Comparison of ENCODE assay signal across 8 cellular contexts in the genomic region with DNA sequence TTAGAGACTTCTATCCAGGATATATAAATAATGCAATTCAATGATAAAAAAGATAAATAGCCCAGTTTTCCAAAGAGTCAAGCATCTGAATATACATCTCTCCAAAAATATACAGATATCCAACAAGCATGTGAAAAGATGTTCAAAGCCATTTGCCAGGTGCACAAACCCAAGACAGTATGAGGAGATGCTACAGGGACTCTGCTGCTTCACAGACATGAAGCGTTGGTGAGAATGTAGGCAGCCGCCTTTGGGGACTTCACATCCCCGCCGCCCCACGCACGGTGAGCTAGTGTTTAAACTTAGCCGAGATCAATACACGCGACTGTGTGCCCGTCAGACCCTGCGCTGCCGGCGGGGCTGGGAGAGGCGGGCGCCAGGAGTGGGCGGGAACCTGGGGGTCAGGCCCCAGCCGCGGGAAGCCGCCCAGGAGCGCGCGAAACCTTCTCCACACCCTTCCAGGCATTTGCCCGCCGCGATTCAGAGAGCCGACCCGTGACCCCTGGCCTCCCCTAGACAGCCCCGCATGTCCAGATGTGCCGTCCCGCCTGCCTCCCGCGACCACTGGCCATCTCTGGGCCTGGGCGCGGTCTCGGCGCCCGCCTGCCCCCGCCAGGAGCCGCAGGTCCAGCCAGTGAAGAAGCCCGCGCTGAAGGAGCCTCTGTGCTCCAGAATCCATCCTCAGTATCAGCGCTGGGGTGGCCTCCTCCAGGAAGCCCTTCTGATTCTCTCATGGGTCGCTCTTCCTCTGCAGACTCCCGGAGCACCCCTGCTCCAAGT. TPM values are rescaled to one million over a fixed set of nuclear protein-coding genes. Genes with fewer than 3 reads are reported as not detected.
DNase-seq lines count a peak whose midpoint lies in the region; ATAC-seq, FAIRE-seq and TF ChIP-seq lines count a peak whose summit lies in the region.

No MANE protein-coding gene starts in this region.

- peak in 1 of 10 experiments; percentile 41 for DNase-seq in CD4-positive, alpha-beta T cell
- DNase-seq in T-helper 9 cell (peak; percentile 29), endothelial cell of umbilical vein (ENCODE audit: low read depth, low spot score) (no peak), osteoblast (ENCODE audit: insufficient read length, low spot score, missing footprints) (peak; percentile 63), NOMO-1 (lab: John Stamatoyannopoulos, UW; ENCODE audit: unreplicated experiment in 2 of 2) (no peak), EL (no peak)

- BruUV-seq in endothelial cell of umbilical vein (replicated peaks; lab: Mats Ljungman, UMichigan), result no TSS peak

- intact Hi-C loops in CD4-positive, alpha-beta T cell (cut with DNase I, micrococcal nuclease), result no loop called here
- intact Hi-C loops in endothelial cell of umbilical vein (cut with micrococcal nuclease), result loop anchor here (5.0 kb wide), 2 partner anchors 76 to 366 kb away; no protein-coding TSS in a partner anchor

- peaks cover 21% of the 10 kb centered on the region for H3K27me3 ChIP-seq in CD4-positive, alpha-beta T cell (ENCODE audit: control insufficient read depth, insufficient read depth, low read length)
- peaks cover 26 to 44% of the 10 kb centered on the region in 2 experiments for H3K27me3 ChIP-seq in endothelial cell of umbilical vein (ENCODE audit: control insufficient read depth in 2 of 2, insufficient read depth in 2 of 2, low read length in 2 of 2)
- H3K27me3 ChIP-seq in osteoblast (ENCODE audit: insufficient read depth, low read length), result peaks cover 40% of the 10 kb centered on the region

- dilution Hi-C loops in endothelial cell of umbilical vein (cut with MboI; ENCODE audit: extremely low pct_ligation_motif_present, low sequenced_read_pairs), result no loop called here

- peak overlapping the region; percentile 62 for H3K4me2 ChIP-seq in endothelial cell of umbilical vein (ENCODE audit: insufficient read depth, low read length)
- no peak overlapping the region for H3K4me2 ChIP-seq in osteoblast (ENCODE audit: insufficient read depth, low read length)

- H3K79me2 ChIP-seq in endothelial cell of umbilical vein (ENCODE audit: control insufficient read depth, insufficient read depth, low read length), result no peaks in the 10 kb centered on the region
- H3K79me2 ChIP-seq in osteoblast (ENCODE audit: insufficient read depth, low read length), result no peaks in the 10 kb centered on the region

- H3K27ac Mint-ChIP-seq in CD4-positive, alpha-beta T cell, result no peak overlapping the region

- H3K4me1 Mint-ChIP-seq in CD4-positive, alpha-beta T cell (ENCODE audit: low read depth), result peaks cover 21% of the 10 kb centered on the region

- no peaks in the 10 kb centered on the region for H4K20me1 ChIP-seq in endothelial cell of umbilical vein (replicated peaks; ENCODE audit: control insufficient read depth, extremely low read depth, insufficient read depth, low read length)
- H4K20me1 ChIP-seq in osteoblast (ENCODE audit: insufficient read depth, low read length), result no peaks in the 10 kb centered on the region

- H3K4me3 ChIP-seq in endothelial cell of umbilical vein (replicated peaks in 1 of 3; ENCODE audit: insufficient read depth in 1 of 3, low read depth in 1 of 3, low read length in 3 of 3) (no peak overlapping the region), osteoblast (ENCODE audit: insufficient read depth, low read length) (no peak overlapping the region)

- ATAC-seq in CD4-positive, alpha-beta T cell (ENCODE audit: poor library complexity), result peak; percentile 42
- peak; percentile 43 for ATAC-seq in HG03135 (IDR thresholded peaks at IDR 0.05; ENCODE audit: unreplicated experiment)

- peaks cover 82% of the 10 kb centered on the region for H3K27me3 Mint-ChIP-seq in CD4-positive, alpha-beta T cell

- no peaks in the 10 kb centered on the region for H3K36me3 Mint-ChIP-seq in CD4-positive, alpha-beta T cell (ENCODE audit: low read depth)

- H3K9me3 ChIP-seq in CD4-positive, alpha-beta T cell (ENCODE audit: control insufficient read depth, low read length), result no peaks in the 10 kb centered on the region
- H3K9me3 ChIP-seq in endothelial cell of umbilical vein (replicated peaks; ENCODE audit: control insufficient read depth, insufficient read depth, low read length), result no peaks in the 10 kb centered on the region
- no peaks in the 10 kb centered on the region for H3K9me3 ChIP-seq in osteoblast (ENCODE audit: low read depth, low read length)

- H2AFZ ChIP-seq in endothelial cell of umbilical vein (ENCODE audit: low read depth, low read length), result peak overlapping the region; percentile 65
- H2AFZ ChIP-seq in osteoblast (ENCODE audit: low read length), result no peak overlapping the region

- TF ChIP-seq POLR2A in GM19099 (IDR thresholded peaks at IDR 0.05; ENCODE audit: extremely low read depth, insufficient read length, low read depth) (peak; percentile 44), endothelial cell of umbilical vein (IDR thresholded peaks at IDR 0.05; ENCODE audit: low read depth, low read length) (no peak)

- H3K9me1 ChIP-seq in endothelial cell of umbilical vein (replicated peaks; ENCODE audit: control insufficient read depth, extremely low read depth, insufficient read depth, low read length), result no peaks in the 10 kb centered on the region

- no peaks in the 10 kb centered on the region for H3K9me3 Mint-ChIP-seq in CD4-positive, alpha-beta T cell

- H3K4me3 Mint-ChIP-seq in CD4-positive, alpha-beta T cell, result peak overlapping the region; percentile 85

- no peak for FAIRE-seq in endothelial cell of umbilical vein (lab: Jason Lieb, UNC)

- no peak overlapping the region for H3K9ac ChIP-seq in endothelial cell of umbilical vein (replicated peaks; ENCODE audit: extremely low read depth, insufficient read depth, low read length)

- CTCF ChIA-PET in CD4-positive, alpha-beta T cell (lab: Charles Lee), result no interaction called here
- CTCF ChIA-PET in endothelial cell of umbilical vein (lab: Charles Lee), result no interaction called here

- no peak overlapping the region for H3K27ac ChIP-seq in CD4-positive, alpha-beta T cell (ENCODE audit: low read depth, low read length)
- H3K27ac ChIP-seq in endothelial cell of umbilical vein (ENCODE audit: insufficient read depth, low read depth, low read length) (no peak overlapping the region), osteoblast (ENCODE audit: low read depth, low read length) (no peak overlapping the region)

- no peak for TF ChIP-seq CTCF in CD4-positive, alpha-beta T cell (IDR thresholded peaks at IDR 0.05)
- no peak for TF ChIP-seq CTCF in endothelial cell of umbilical vein (IDR thresholded peaks at IDR 0.05; ENCODE audit: extremely low read depth in 1 of 2, insufficient read depth in 1 of 2, low read depth in 1 of 2, low read length in 2 of 2)
- no peak for TF ChIP-seq CTCF in osteoblast (IDR thresholded peaks at IDR 0.05; ENCODE audit: extremely low read depth, low read depth, low read length)

- H3K36me3 ChIP-seq in endothelial cell of umbilical vein (ENCODE audit: control insufficient read depth in 2 of 2, extremely low read depth in 1 of 2, insufficient read depth in 2 of 2, low read length in 2 of 2), result no peaks in the 10 kb centered on the region
- H3K36me3 ChIP-seq in osteoblast (ENCODE audit: insufficient read depth, low read length), result no peaks in the 10 kb centered on the region

- H3K4me1 ChIP-seq in endothelial cell of umbilical vein (ENCODE audit: control insufficient read depth, extremely low read depth, insufficient read depth, low read length) (peaks cover 8% of the 10 kb centered on the region), osteoblast (ENCODE audit: insufficient read depth, low read length) (no peaks in the 10 kb centered on the region)

- POLR2A ChIA-PET in CD4-positive, alpha-beta T cell (lab: Charles Lee), result no interaction called here
- POLR2A ChIA-PET in endothelial cell of umbilical vein (lab: Charles Lee), result no interaction called here

TF ChIP-seq in endothelial cell of umbilical vein, 7 proteins besides CTCF, POLR2A, EP300 and RAD21:
- TF ChIP-seq, protein P1, sequence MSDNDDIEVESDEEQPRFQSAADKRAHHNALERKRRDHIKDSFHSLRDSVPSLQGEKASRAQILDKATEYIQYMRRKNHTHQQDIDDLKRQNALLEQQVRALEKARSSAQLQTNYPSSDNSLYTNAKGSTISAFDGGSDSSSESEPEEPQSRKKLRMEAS (IDR thresholded peaks at IDR 0.05; ENCODE audit: insufficient read depth, insufficient read length), result no peak
- peak; percentile 69 for TF ChIP-seq EZH2 (IDR thresholded peaks at IDR 0.05; ENCODE audit: borderline replicate concordance, low read depth, low read length, severe bottlenecking)

RNA-seq across cellular contexts. Expression of a gene that starts 0.8 kb away (rescaled TPM):
- total RNA-seq in CD4-positive, alpha-beta T cell, result 1 to 10 TPM; 2.7 to 4.2 TPM
- total RNA-seq in endothelial cell of umbilical vein, result not detected in 2 replicates
- polyA plus RNA-seq in endothelial cell of umbilical vein, result 0.04 and 0.08 TPM in 2 replicates
- not detected in 2 replicates for polyA plus RNA-seq in endothelial cell of umbilical vein (2011; cell fraction: cytosol; rRNA removed)
- polyA plus RNA-seq in endothelial cell of umbilical vein (2011; cell fraction: nucleus; rRNA removed), result 0.20 and 0.21 TPM in 2 replicates
- polyA plus RNA-seq in endothelial cell of umbilical vein (2012), result not detected in 2 replicates
- polyA minus RNA-seq in endothelial cell of umbilical vein, result not detected in 2 replicates
- 1.1 TPM for polyA minus RNA-seq in endothelial cell of umbilical vein (2011; cell fraction: cytosol; rRNA and poly(A)+ RNA removed)
- not detected in 2 replicates for polyA minus RNA-seq in endothelial cell of umbilical vein (2011; cell fraction: nucleus; rRNA and poly(A)+ RNA removed)
- total RNA-seq in osteoblast, result not detected in 2 replicates

RNA-seq across cellular contexts. Expression of a gene that starts 57.8 kb away (rescaled TPM):
- total RNA-seq in CD4-positive, alpha-beta T cell, result not detected
- total RNA-seq in endothelial cell of umbilical vein (not detected in 2 replicates), osteoblast (under 0.01 TPM in 1 of 2 replicates, not detected in the other)
- polyA plus RNA-seq in endothelial cell of umbilical vein, result not detected in 2 replicates
- not detected in 2 replicates for polyA plus RNA-seq in endothelial cell of umbilical vein (2011; cell fraction: cytosol; rRNA removed)
- not detected in 2 replicates for polyA plus RNA-seq in endothelial cell of umbilical vein (2011; cell fraction: nucleus; rRNA removed)
- polyA plus RNA-seq in endothelial cell of umbilical vein (2012), result not detected in 2 replicates
- polyA minus RNA-seq in endothelial cell of umbilical vein, result not detected in 2 replicates
- polyA minus RNA-seq in endothelial cell of umbilical vein (2011; cell fraction: cytosol; rRNA and poly(A)+ RNA removed), result not detected
- not detected in 2 replicates for polyA minus RNA-seq in endothelial cell of umbilical vein (2011; cell fraction: nucleus; rRNA and poly(A)+ RNA removed)

Comparison
In these comparisons a context has a peak if more than half of its experiments do, and no peak if none do; other contexts are left out.
1. DNase-seq: peak in T-helper 9 cell (single experiment) and osteoblast (single experiment); none in endothelial cell of umbilical vein (single experiment), NOMO-1 (0 of 2) and EL (single experiment).